In genomic region chr18:78562446-78563020, GRCh38 we compare ENCODE assay signal across 21 cellular contexts.
"Had no signal": no experiment of that assay in that cellular context is flagged by ENCODE, and none has a peak within 500 bp of the region (broad histone marks: within the 10 kb centered on the region; RNA-seq: fewer than 3 reads in every experiment).

No MANE protein-coding gene starts in this region.

- H3K4me1 ChIP-seq: colonic mucosa, esophagus muscularis mucosa, foreskin keratinocyte, heart left ventricle, prostate gland, sigmoid colon, upper lobe of left lung had no signal

- H3K36me3 ChIP-seq: colonic mucosa, esophagus muscularis mucosa, heart left ventricle, neutrophil, ovary, prostate gland, sigmoid colon, upper lobe of left lung had no signal

- H3K9me3 ChIP-seq: colonic mucosa, esophagus muscularis mucosa, neutrophil, ovary, prostate gland, sigmoid colon, upper lobe of left lung had no signal

- H3K4me3 ChIP-seq: colonic mucosa, esophagus muscularis mucosa, heart left ventricle, ovary, prostate gland, sigmoid colon, upper lobe of left lung had no signal

- DNase-seq: activated CD4-positive, alpha-beta memory T cell treated with anti-CD3 and anti-CD28 coated beads for 36 hours; activated CD4-positive, alpha-beta T cell treated with anti-CD3 and anti-CD28 coated beads, Interleukin-2, amount 10 ng/mL, durations not matched to agents 24 days and 14 days; activated CD4-positive, CD25-positive, alpha-beta regulatory T cell treated with anti-CD3 and anti-CD28 coated beads, Interleukin-2, amount 50 U/mL, for 72 hours; activated T-cell treated with anti-CD3 and anti-CD28 coated beads, Interleukin-2, amount 50 U/mL, for 48 hours; colonic mucosa; foreskin keratinocyte; heart left ventricle; immature natural killer cell; kidney; naive thymus-derived CD4-positive, alpha-beta T cell; ovary; sigmoid colon; small intestine; stimulated activated CD4-positive, alpha-beta T cell treated with anti-CD3 and anti-CD28 coated beads, Interleukin-4, amount 100 ng/mL, for 24 hours; T-helper 2 cell had no signal

- H3K27ac ChIP-seq: colonic mucosa, esophagus muscularis mucosa, foreskin keratinocyte, heart left ventricle, neutrophil, ovary, prostate gland, sigmoid colon, upper lobe of left lung had no signal

- ATAC-seq: activated naive CD4-positive, alpha-beta T cell treated with anti-CD3 and anti-CD28 coated beads, Interleukin-2, amount 50 U/mL, for 72 hours; foreskin keratinocyte; heart left ventricle; naive thymus-derived CD4-positive, alpha-beta T cell; stimulated activated effector memory CD8-positive, alpha-beta T cell treated with anti-CD3 and anti-CD28 coated beads, Interleukin-12 subunit alpha, Interleukin-12 subunit beta, amount 100 ng/mL, for 72 hours had no signal

- H3K27me3 ChIP-seq: colonic mucosa, foreskin keratinocyte, neutrophil, ovary, upper lobe of left lung had no signal
